ENCODE assay signal across 8 cellular contexts in the genomic region with DNA sequence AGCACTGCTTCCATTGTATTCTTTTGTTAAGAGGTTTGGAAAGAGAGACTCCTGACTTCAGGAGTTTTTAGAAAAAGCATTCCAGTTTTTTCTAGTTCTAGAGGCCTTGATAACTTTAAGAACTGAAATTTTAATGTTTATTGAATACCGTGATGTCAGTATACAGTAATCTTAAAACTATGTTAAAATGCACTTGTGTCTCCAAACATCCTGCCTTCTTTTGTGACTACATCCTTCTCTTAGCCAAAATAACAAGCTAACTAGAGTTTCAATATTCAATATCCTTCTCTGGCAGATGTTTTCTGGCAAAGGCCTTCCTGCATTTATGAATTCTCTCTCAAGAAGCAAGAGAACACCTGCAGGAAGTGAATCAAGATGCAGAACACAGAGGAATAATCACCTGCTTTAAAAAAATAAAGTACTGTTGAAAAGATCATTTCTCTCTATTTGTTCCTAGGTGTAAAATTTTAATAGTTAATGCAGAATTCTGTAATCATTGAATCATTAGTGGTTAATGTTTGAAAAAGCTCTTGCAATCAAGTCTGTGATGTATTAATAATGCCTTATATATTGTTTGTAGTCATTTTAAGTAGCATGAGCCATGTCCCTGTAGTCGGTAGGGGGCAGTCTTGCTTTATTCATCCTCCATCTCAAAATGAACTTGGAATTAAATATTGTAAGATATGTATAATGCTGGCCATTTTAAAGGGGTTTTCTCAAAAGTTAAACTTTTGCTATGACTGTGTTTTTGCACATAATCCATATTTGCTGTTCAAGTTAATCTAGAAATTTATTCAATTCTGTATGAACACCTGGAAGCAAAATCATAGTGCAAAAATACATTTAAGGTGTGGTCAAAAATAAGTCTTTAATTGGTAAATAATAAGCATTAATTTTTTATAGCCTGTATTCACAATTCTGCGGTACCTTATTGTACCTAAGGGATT. TPM values are rescaled to one million over a fixed set of nuclear protein-coding genes. Genes with fewer than 3 reads are reported as not detected.
DNase-seq lines count a peak whose midpoint lies in the region; ATAC-seq and TF ChIP-seq lines count a peak whose summit lies in the region.

No MANE protein-coding gene starts in this region.

- TF ChIP-seq CTCF in breast epithelium (IDR thresholded peaks at IDR 0.05) = peak; percentile 37 to 82 (median 75)

- H3K27ac ChIP-seq in breast epithelium = no peak overlapping the region

- no peak for ATAC-seq in HG03520 (IDR thresholded peaks at IDR 0.05; ENCODE audit: unreplicated experiment)
- ATAC-seq in HG03378 (IDR thresholded peaks at IDR 0.05; ENCODE audit: unreplicated experiment) = no peak

- H3K27me3 ChIP-seq in breast epithelium = no peaks in the 10 kb centered on the region

- peaks cover 8% of the 10 kb centered on the region for H3K36me3 ChIP-seq in breast epithelium

- H3K4me1 ChIP-seq in breast epithelium = no peaks in the 10 kb centered on the region

- no peak overlapping the region for H3K4me3 ChIP-seq in breast epithelium

- TF ChIP-seq POLR2A in breast epithelium (IDR thresholded peaks at IDR 0.05) = no peak

- intact Hi-C loops in breast epithelium (cut with DNase I; ENCODE audit: low total_unique reads) = loop anchor here (2.0 kb wide), 1 partner anchor 399 kb away; no protein-coding TSS in a partner anchor

- DNase-seq in GM03348 (ENCODE audit: low spot score) (peak; percentile 70), MV-4-11 (lab: John Stamatoyannopoulos, UW) (peak; percentile 48), T-helper 22 cell (ENCODE audit: low read depth) (peak; percentile 12), breast epithelium (ENCODE audit: low spot score in 2 of 2) (peak in 1 of 2 donors; percentile 36), kidney tubule cell (ENCODE audit: low spot score) (peak; percentile 74)
- peak; percentile 27 to 33 for DNase-seq in stimulated activated CD4-positive, alpha-beta T cell treated with anti-CD3 and anti-CD28 coated beads, Interleukin-4, amount 100 ng/mL, for 4 hours

- H3K9me3 ChIP-seq in breast epithelium = no peaks in the 10 kb centered on the region

RNA-seq across cellular contexts. Expression of a gene that starts 43.1 kb away (rescaled TPM):
- total RNA-seq in breast epithelium = 100 to 1,000 TPM; 115 to 135 (median 117) TPM
